ENCODE assay signal across 8 cellular contexts in the genomic region with DNA sequence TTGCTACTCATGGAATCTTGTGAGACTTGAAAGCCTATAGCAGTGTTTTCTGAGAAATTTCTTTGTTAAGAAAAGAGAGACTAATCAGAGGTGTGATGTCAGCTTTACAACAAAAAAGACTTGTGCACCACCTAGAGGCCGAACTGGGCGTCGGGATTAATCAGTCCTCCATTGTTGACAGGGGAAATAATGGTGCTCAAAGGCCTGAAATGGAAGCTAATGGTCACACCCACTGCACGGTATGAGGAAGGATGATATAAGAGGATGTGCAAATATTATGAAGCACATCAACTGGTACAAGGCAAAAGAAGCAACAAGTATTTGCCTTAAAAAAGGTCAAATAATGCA.
A peak's percentile ranks its signal among the peaks of the same experiment; 100 is the strongest.
DNase-seq lines count a peak whose midpoint lies in the region; ATAC-seq and TF ChIP-seq lines count a peak whose summit lies in the region.

No MANE protein-coding gene starts in this region.

- H3K9ac ChIP-seq in SK-N-SH (no peak overlapping the region), neural progenitor cell (no peak overlapping the region)

- peak; percentile 84 for TF ChIP-seq CTCF in SK-N-SH (IDR thresholded peaks at IDR 0.05)
- peak in 5 of 6 experiments; percentile 28 to 57 (median 42) for TF ChIP-seq CTCF in esophagus squamous epithelium (IDR thresholded peaks at IDR 0.05)
- TF ChIP-seq CTCF in neural progenitor cell (IDR thresholded peaks at IDR 0.05), result peak; percentile 94

- no peaks in the 10 kb centered on the region for H3K9me2 ChIP-seq in SK-N-SH

- H3K4me2 ChIP-seq in SK-N-SH (no peak overlapping the region), neural progenitor cell (no peak overlapping the region)

- TF ChIP-seq POLR2A in esophagus squamous epithelium (IDR thresholded peaks at IDR 0.05), result no peak

- no peaks in the 10 kb centered on the region for H3K36me3 ChIP-seq in SK-N-SH (replicated peaks in 1 of 2; ENCODE audit: control insufficient read depth in 1 of 2, insufficient read depth in 2 of 2, low read length in 1 of 2)
- no peaks in the 10 kb centered on the region for H3K36me3 ChIP-seq in esophagus squamous epithelium
- no peaks in the 10 kb centered on the region for H3K36me3 ChIP-seq in neural progenitor cell

- H3K79me2 ChIP-seq in SK-N-SH (ENCODE audit: insufficient read depth) (no peaks in the 10 kb centered on the region; the same call in 1 of the 2 replicates), neural progenitor cell (ENCODE audit: low read depth) (no peaks in the 10 kb centered on the region)

- no peak overlapping the region for H3K27ac ChIP-seq in SK-N-SH (ENCODE audit: low read depth in 2 of 2, low read length in 1 of 2)
- H3K27ac ChIP-seq in esophagus squamous epithelium, result no peak overlapping the region
- no peak overlapping the region for H3K27ac ChIP-seq in neural progenitor cell

- POLR2A ChIA-PET in SK-N-SH (lab: Yijun Ruan, JAX), result no interaction called here

- peaks cover 3% of the 10 kb centered on the region for H3K9me3 Mint-ChIP-seq in neural progenitor cell

- DNase-seq in CD1c-positive myeloid dendritic cell (ENCODE audit: extremely low spot score), result peak; percentile 81
- peak; percentile 40 for DNase-seq in NCI-H1105 treated with DMSO at 0.1 percent for 48 hours (lab: John Stamatoyannopoulos, UW)
- DNase-seq in SK-N-SH, result peak; percentile 37
- peak; percentile 0 for DNase-seq in esophagus squamous epithelium (lab: John Stamatoyannopoulos, UW)
- DNase-seq in neural progenitor cell (ENCODE audit: low spot score), result peak; percentile 81
- no peak for DNase-seq in HuH-7.5 (ENCODE audit: low spot score)

- H4K20me1 ChIP-seq in SK-N-SH (ENCODE audit: insufficient read depth), result no peaks in the 10 kb centered on the region
- no peaks in the 10 kb centered on the region for H4K20me1 ChIP-seq in neural progenitor cell (ENCODE audit: low read depth)

- TF ChIP-seq RAD21 in SK-N-SH (IDR thresholded peaks at IDR 0.05; ENCODE audit: low read length), result peak; percentile 92

- H3K36me3 Mint-ChIP-seq in neural progenitor cell, result peaks cover 3% of the 10 kb centered on the region

- peaks cover 3% of the 10 kb centered on the region for H3K4me1 Mint-ChIP-seq in neural progenitor cell

- H3K4me1 ChIP-seq in SK-N-SH (ENCODE audit: control insufficient read depth in 1 of 2, insufficient read depth in 2 of 2, low read depth in 1 of 2, low read length in 1 of 2) (no peaks in the 10 kb centered on the region), esophagus squamous epithelium (no peaks in the 10 kb centered on the region), neural progenitor cell (no peaks in the 10 kb centered on the region)

- 3% methylated on average over 4 of the region's 4 CpGs for WGBS in SK-N-SH (ENCODE audit: low lambda C conversion rate)
- 4 to 16% methylated on average over 4 of the region's 4 CpGs for WGBS in esophagus squamous epithelium, 2 donors

- no peaks in the 10 kb centered on the region for H3K27me3 ChIP-seq in SK-N-SH (ENCODE audit: insufficient read depth)
- H3K27me3 ChIP-seq in esophagus squamous epithelium, result no peaks in the 10 kb centered on the region
- no peaks in the 10 kb centered on the region for H3K27me3 ChIP-seq in neural progenitor cell

- no peak overlapping the region for H3K4me3 Mint-ChIP-seq in neural progenitor cell

- peak; percentile 98 for ATAC-seq in GM18519 (IDR thresholded peaks at IDR 0.05; ENCODE audit: low FRiP score, unreplicated experiment)
- ATAC-seq in HG02938 (IDR thresholded peaks at IDR 0.05; ENCODE audit: unreplicated experiment), result peak; percentile 99

- H3K9me3 ChIP-seq in SK-N-SH, result no peaks in the 10 kb centered on the region
- H3K9me3 ChIP-seq in esophagus squamous epithelium, result no peaks in the 10 kb centered on the region
- H3K9me3 ChIP-seq in neural progenitor cell (ENCODE audit: low read depth), result no peaks in the 10 kb centered on the region

- no peak for TF ChIP-seq EP300 in SK-N-SH (IDR thresholded peaks at IDR 0.05; ENCODE audit: borderline replicate concordance in 1 of 2, low read depth in 1 of 2, low read length in 1 of 2)

- H3K27me3 Mint-ChIP-seq in neural progenitor cell (ENCODE audit: insufficient read depth, low read depth), result no peaks in the 10 kb centered on the region

- 0 out of 2 replicates have a peak overlapping the region, but pooled peaks have one; percentile 12 for H2AFZ ChIP-seq in SK-N-SH (ENCODE audit: low read depth)
- H2AFZ ChIP-seq in neural progenitor cell (replicated peaks), result no peak overlapping the region

- intact Hi-C loops in esophagus squamous epithelium (cut with DNase I), result no loop called here

- H3K4me3 ChIP-seq in SK-N-SH (ENCODE audit: low read depth in 2 of 2, low read length in 1 of 2) (peak overlapping the region in 1 of 2 experiments; percentile 42; a peak in 1 of 4 replicates), esophagus squamous epithelium (no peak overlapping the region), neural progenitor cell (no peak overlapping the region)

- no peak overlapping the region for H3K27ac Mint-ChIP-seq in neural progenitor cell

- H3F3A ChIP-seq in SK-N-SH (replicated peaks; ENCODE audit: insufficient read depth) (no peaks in the 10 kb centered on the region), neural progenitor cell (ENCODE audit: low read depth) (no peaks in the 10 kb centered on the region)

- CTCF ChIA-PET in SK-N-SH (lab: Yijun Ruan, JAX), result interaction anchor here (0.6 to 3.6 kb wide), 55 partner anchors 10 to 1440 kb away, joined by 3 to 34 read pairs (median 3); no protein-coding TSS in a partner anchor

TF ChIP-seq in SK-N-SH, 30 proteins besides CTCF, POLR2A, EP300 and RAD21:
- TF ChIP-seq RCOR1 (IDR thresholded peaks at IDR 0.05; ENCODE audit: low read length), result 0 out of 2 replicates have a peak, but pooled peaks have one; percentile 21
- peak; percentile 80 for TF ChIP-seq SMC3 (IDR thresholded peaks at IDR 0.05; ENCODE audit: low read depth, low read length)
- TF ChIP-seq EZH2phosphoT487 (IDR thresholded peaks at IDR 0.05; ENCODE audit: borderline replicate concordance, low read depth), result no peak
- TF ChIP-seq CHD2 (IDR thresholded peaks at IDR 0.05; ENCODE audit: low read length, partially characterized antibody), result peak; percentile 28
- 0 out of 2 replicates have a peak, but pooled peaks have one; percentile 13 for TF ChIP-seq NRF1 (IDR thresholded peaks at IDR 0.05; ENCODE audit: low read depth, low read length)
- no peak for TF ChIP-seq TEAD4 (IDR thresholded peaks at IDR 0.05; ENCODE audit: borderline replicate concordance, insufficient read depth)
- TF ChIP-seq GATA2 (CRISPR knock-in tag; IDR thresholded peaks at IDR 0.05), result no peak
- peak; percentile 35; the same call in 1 of the 2 replicates for TF ChIP-seq YY1 (IDR thresholded peaks at IDR 0.05; ENCODE audit: low read depth)
TF ChIP-seq in SK-N-SH: peak in this region for 5.

Comparison
In these comparisons a context has a peak if more than half of its experiments do, and no peak if none do; other contexts are left out.
1. CTCF ChIP-seq: peak in every context shown above with its lines; median percentile 94 in neural progenitor cell; 84 in SK-N-SH; 42 in esophagus squamous epithelium.